Comparison of ENCODE assay signal across 23 cellular contexts in the genomic region with DNA sequence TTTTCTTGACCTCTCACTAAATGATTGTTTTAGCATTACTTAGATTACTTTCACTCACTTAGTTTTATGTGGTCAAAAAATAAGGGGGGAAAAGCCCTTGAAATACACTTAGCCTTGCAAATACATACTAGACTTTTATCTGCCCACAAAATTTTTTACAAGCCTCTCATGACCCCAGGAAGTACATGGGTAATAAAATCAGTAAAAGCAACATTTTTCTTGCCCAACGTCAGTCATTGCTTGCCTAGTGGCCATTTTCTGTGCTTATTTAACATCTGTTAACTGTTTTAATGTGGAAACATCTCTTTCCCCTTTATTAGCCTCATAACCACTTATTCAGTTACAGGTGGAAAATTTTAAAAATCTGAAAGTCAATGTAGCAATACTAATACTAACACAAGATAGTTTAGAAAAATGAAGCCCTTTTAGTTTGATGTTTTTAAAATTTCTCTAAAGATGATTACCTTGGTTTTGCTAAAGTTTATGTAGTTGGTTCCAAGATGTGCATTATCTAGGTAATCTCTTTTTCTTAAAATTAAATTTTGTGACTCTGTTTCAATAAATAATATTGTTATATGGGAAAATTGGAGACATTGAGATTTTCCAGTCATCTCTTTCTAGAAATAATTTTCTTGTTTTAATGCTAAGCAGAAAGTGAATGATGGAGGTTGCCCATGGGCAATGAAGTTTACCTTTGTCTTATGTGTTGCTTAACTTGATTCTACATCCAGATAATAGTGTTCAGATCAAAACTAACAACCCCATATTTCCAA.
A peak's percentile ranks its signal among the peaks of the same experiment; 100 is the strongest.
DNase-seq lines count a peak whose midpoint lies in the region; ATAC-seq, FAIRE-seq and TF ChIP-seq lines count a peak whose summit lies in the region.
"Had no signal": no experiment of that assay in that cellular context is flagged by ENCODE, and none has a peak within 500 bp of the region (broad histone marks: within the 10 kb centered on the region; RNA-seq: fewer than 3 reads in every experiment).

No MANE protein-coding gene starts in this region.

- H3K27ac ChIP-seq in VCaP (peak overlapping the region; percentile 46), urinary bladder (ENCODE audit: low read depth) (peak overlapping the region; percentile 10), gastrocnemius medialis (no peak overlapping the region)
- H3K27ac ChIP-seq: BLaER1 treated with 17β-estradiol and CSF1 and Interleukin-3, amounts not matched to agents 10 nM and 100 nM had no signal

- peak; percentile 15 for FAIRE-seq in frontal cortex (lab: Jason Lieb, UNC)
- FAIRE-seq: GM18507 had no signal

- no peaks in the 10 kb centered on the region for H3K27me3 Mint-ChIP-seq in Caco-2 (ENCODE audit: insufficient read depth, unreplicated experiment)

- TF ChIP-seq CTCF in VCaP (conservative IDR thresholded peaks at IDR 0.05) = no peak
- TF ChIP-seq CTCF in gastrocnemius medialis (IDR thresholded peaks at IDR 0.05 in 4 of 5, conservative IDR thresholded peaks at IDR 0.05 in 1 of 5) = no peak
- no peak for TF ChIP-seq CTCF in Caco-2 (IDR thresholded peaks at IDR 0.05; ENCODE audit: insufficient read depth in 1 of 2, low read depth in 1 of 2, low read length in 1 of 2, severe bottlenecking in 1 of 2, unreplicated experiment in 1 of 2)

- 10% methylated on average over 1 of the region's 1 CpG for WGBS in urinary bladder

- H3K36me3 Mint-ChIP-seq in Caco-2 (ENCODE audit: insufficient read depth, unreplicated experiment) = no peaks in the 10 kb centered on the region

- no peak overlapping the region for H3K4me3 Mint-ChIP-seq in Caco-2 (ENCODE audit: unreplicated experiment)
- H3K4me3 Mint-ChIP-seq: T-helper 2 cell treated with Interferon-gamma antibody and Interleukin-4, amounts not matched to agents 5 μg/mL and 100 μg/mL, for 36 hours had no signal

- no peaks in the 10 kb centered on the region for H3K9me3 Mint-ChIP-seq in Caco-2 (ENCODE audit: unreplicated experiment)
- H3K9me3 Mint-ChIP-seq: T-helper 2 cell treated with Interferon-gamma antibody and Interleukin-4, amounts not matched to agents 5 μg/mL and 100 μg/mL, for 36 hours had no signal

- in situ Hi-C loops in gastrocnemius medialis (cut with MboI; ENCODE audit: low sequenced_read_pairs in 4 of 4) = no loop called here

- H3K36me3 ChIP-seq in urinary bladder (ENCODE audit: insufficient read depth) (no peaks in the 10 kb centered on the region), gastrocnemius medialis (no peaks in the 10 kb centered on the region), Caco-2 (ENCODE audit: control insufficient read depth, insufficient read depth, low read length) (no peaks in the 10 kb centered on the region)
- H3K36me3 ChIP-seq: BLaER1 treated with 17β-estradiol and CSF1 and Interleukin-3, amounts not matched to agents 10 nM and 100 nM had no signal

- no peaks in the 10 kb centered on the region for H3K4me1 ChIP-seq in urinary bladder (ENCODE audit: insufficient read depth)
- no peaks in the 10 kb centered on the region for H3K4me1 ChIP-seq in gastrocnemius medialis
- H3K4me1 ChIP-seq in Caco-2 = no peaks in the 10 kb centered on the region

- H3K27ac Mint-ChIP-seq in Caco-2 (ENCODE audit: unreplicated experiment) = no peak overlapping the region
- H3K27ac Mint-ChIP-seq: T-helper 2 cell treated with Interferon-gamma antibody and Interleukin-4, amounts not matched to agents 5 μg/mL and 100 μg/mL, for 36 hours had no signal

- ATAC-seq in gastrocnemius medialis = no peak
- ATAC-seq: esophagus mucosa, HCT116, left cardiac atrium, sciatic nerve had no signal

- no TSS peak for BruUV-seq in Caco-2 (replicated peaks; lab: Mats Ljungman, UMichigan)

- no peaks in the 10 kb centered on the region for H3K9me3 ChIP-seq in gastrocnemius medialis
- no peaks in the 10 kb centered on the region for H3K9me3 ChIP-seq in Caco-2
- H3K9me3 ChIP-seq: BLaER1 treated with 17β-estradiol and CSF1 and Interleukin-3, amounts not matched to agents 10 nM and 100 nM had no signal

- DNase-seq in HEK293T (ENCODE audit: extremely low spot score) = peak; percentile 52
- DNase-seq in frontal cortex (ENCODE audit: low spot score in 2 of 2) = no peak
- DNase-seq in gastrocnemius medialis = no peak
- DNase-seq in NCI-H524 treated with DMSO at 0.1 percent for 48 hours (lab: John Stamatoyannopoulos, UW) = no peak
- no peak for DNase-seq in Caco-2
- DNase-seq: activated effector memory CD4-positive, alpha-beta T cell treated with anti-CD3 and anti-CD28 coated beads, Interleukin-2, amount 50 U/mL, for 16 hours; anterior cingulate cortex; cortex of kidney; hypothalamus; left cardiac atrium; NCI-H1417 treated with DMSO at 0.1 percent for 48 hours; NCI-H345; occipital lobe; Right ventricle myocardium superior; substantia nigra had no signal

- no peaks in the 10 kb centered on the region for H3K27me3 ChIP-seq in gastrocnemius medialis
- no peaks in the 10 kb centered on the region for H3K27me3 ChIP-seq in Caco-2 (replicated peaks; ENCODE audit: control insufficient read depth, insufficient read depth, low read length)
- H3K27me3 ChIP-seq: BLaER1 treated with 17β-estradiol and CSF1 and Interleukin-3, amounts not matched to agents 10 nM and 100 nM had no signal

- no peaks in the 10 kb centered on the region for H3K4me1 Mint-ChIP-seq in Caco-2 (ENCODE audit: low read depth, unreplicated experiment)

- no peak for TF ChIP-seq POLR2A in gastrocnemius medialis (IDR thresholded peaks at IDR 0.05)

- POLR2A ChIA-PET in HEK293T (lab: Yijun Ruan, JAX) (no interaction called here), Caco-2 (lab: Charles Lee) (no interaction called here)

- intact Hi-C loops in gastrocnemius medialis (cut with DNase I; ENCODE audit: low total_unique reads) (no loop called here), Caco-2 (cut with micrococcal nuclease; ENCODE audit: unreplicated experiment) (no loop called here)

- CTCF ChIA-PET in HEK293T (lab: Yijun Ruan, JAX) (no interaction called here), Caco-2 (lab: Charles Lee) (no interaction called here)

- H3K4me3 ChIP-seq in urinary bladder (ENCODE audit: low read depth, low read length) (no peak overlapping the region), gastrocnemius medialis (no peak overlapping the region), Caco-2 (ENCODE audit: low read depth, low read length) (no peak overlapping the region)
- H3K4me3 ChIP-seq: BLaER1 treated with 17β-estradiol and CSF1 and Interleukin-3, amounts not matched to agents 10 nM and 100 nM had no signal

TF ChIP-seq in HEK293T, 16 proteins besides CTCF, POLR2A, EP300 and RAD21:
- TF ChIP-seq FOXA1 (IDR thresholded peaks at IDR 0.05) (no peak), LEF1 (IDR thresholded peaks at IDR 0.05; ENCODE audit: borderline replicate concordance) (peak; percentile 94), BHLHE40 (IDR thresholded peaks at IDR 0.05; ENCODE audit: borderline replicate concordance) (no peak), CTBP1 (IDR thresholded peaks at IDR 0.05; ENCODE audit: borderline replicate concordance) (peak; percentile 92), FOXM1 (IDR thresholded peaks at IDR 0.05; ENCODE audit: borderline replicate concordance) (no peak; the same call in none of the 2 replicates), ZNF384 (IDR thresholded peaks at IDR 0.05) (0 out of 2 replicates have a peak, but pooled peaks have one; percentile 16), ARNT (IDR thresholded peaks at IDR 0.05) (peak; percentile 86)
- TF ChIP-seq, protein P1, sequence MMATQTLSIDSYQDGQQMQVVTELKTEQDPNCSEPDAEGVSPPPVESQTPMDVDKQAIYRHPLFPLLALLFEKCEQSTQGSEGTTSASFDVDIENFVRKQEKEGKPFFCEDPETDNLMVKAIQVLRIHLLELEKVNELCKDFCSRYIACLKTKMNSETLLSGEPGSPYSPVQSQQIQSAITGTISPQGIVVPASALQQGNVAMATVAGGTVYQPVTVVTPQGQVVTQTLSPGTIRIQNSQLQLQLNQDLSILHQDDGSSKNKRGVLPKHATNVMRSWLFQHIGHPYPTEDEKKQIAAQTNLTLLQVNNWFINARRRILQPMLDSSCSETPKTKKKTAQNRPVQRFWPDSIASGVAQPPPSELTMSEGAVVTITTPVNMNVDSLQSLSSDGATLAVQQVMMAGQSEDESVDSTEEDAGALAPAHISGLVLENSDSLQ (IDR thresholded peaks at IDR 0.05) = peak; percentile 96
TF ChIP-seq in HEK293T: peak in this region for 5.

Comparison
In these comparisons a context has a peak if more than half of its experiments do, and no peak if none do; other contexts are left out.
1. H3K27ac ChIP-seq: peak in VCaP (single experiment) and urinary bladder (single experiment); none in gastrocnemius medialis (0 of 4).